ENCODE assay signal across 25 cellular contexts in the genomic region with DNA sequence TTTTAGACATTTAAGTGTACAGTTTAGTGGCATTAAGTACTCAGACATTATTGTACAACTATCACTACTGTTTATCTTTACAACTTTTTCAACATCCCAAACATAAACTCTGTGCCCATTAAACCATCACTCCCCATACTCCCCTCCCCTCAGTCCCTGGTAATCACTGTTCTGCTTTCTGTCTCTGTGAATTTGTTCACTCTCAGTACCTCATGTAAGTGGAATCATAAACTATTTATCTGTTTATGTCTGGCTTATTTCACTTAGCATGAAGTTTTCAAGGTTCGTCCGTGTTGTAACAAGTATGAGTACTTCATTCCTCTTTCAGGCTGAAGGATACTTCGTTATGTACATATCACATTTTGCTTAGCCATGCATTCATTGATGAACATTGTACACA. TPM values are rescaled to one million over a fixed set of nuclear protein-coding genes. Genes with fewer than 3 reads are reported as not detected.
DNase-seq lines count a peak whose midpoint lies in the region; FAIRE-seq and TF ChIP-seq lines count a peak whose summit lies in the region.
"Had no signal": no experiment of that assay in that cellular context is flagged by ENCODE, and none has a peak within 500 bp of the region (broad histone marks: within the 10 kb centered on the region; RNA-seq: fewer than 3 reads in every experiment).

No MANE protein-coding gene starts in this region.

- no peak overlapping the region for H2AFZ ChIP-seq in mesenchymal stem cell (ENCODE audit: low read depth, low read length)

- no peak overlapping the region for H3K4ac ChIP-seq in mesenchymal stem cell (ENCODE audit: low read depth in 1 of 2, low read length in 2 of 2)

- H2AK5ac ChIP-seq in mesenchymal stem cell (ENCODE audit: low read length, severe bottlenecking): no peak overlapping the region

- H3K9me3 Mint-ChIP-seq in CD14-positive monocyte: no peaks in the 10 kb centered on the region
- H3K9me3 Mint-ChIP-seq: CD4-positive, alpha-beta memory T cell; CD4-positive, CD25-positive, alpha-beta regulatory T cell; CD8-positive, alpha-beta memory T cell had no signal

- no peak overlapping the region for H3K4me2 ChIP-seq in mesenchymal stem cell (ENCODE audit: low read length, poor library complexity, severe bottlenecking)
- H3K4me2 ChIP-seq: BLaER1 treated with 17β-estradiol and CSF1 and Interleukin-3, amounts not matched to agents 10 nM and 100 nM had no signal

- no peak overlapping the region for H3K9ac ChIP-seq in mesenchymal stem cell (ENCODE audit: low read length)
- H3K9ac ChIP-seq: BLaER1 treated with 17β-estradiol and CSF1 and Interleukin-3, amounts not matched to agents 10 nM and 100 nM had no signal

- H4K91ac ChIP-seq in mesenchymal stem cell (ENCODE audit: low read length): no peak overlapping the region

- no peaks in the 10 kb centered on the region for H3K4me1 ChIP-seq in mesenchymal stem cell (ENCODE audit: control insufficient read depth, insufficient read depth, low read depth, low read length)

- H2BK5ac ChIP-seq in mesenchymal stem cell (ENCODE audit: low read depth, low read length, poor library complexity, severe bottlenecking): no peak overlapping the region

- no peaks in the 10 kb centered on the region for H3K79me1 ChIP-seq in mesenchymal stem cell (replicated peaks; ENCODE audit: low read length, poor library complexity, severe bottlenecking)

- FAIRE-seq in endometrium (lab: Jason Lieb, UNC) (peak; percentile 94), GM19239 (lab: Jason Lieb, UNC) (no peak)
- FAIRE-seq: A204.1, D721Med, GM12878, GM12892, GM18507 had no signal

- H2BK12ac ChIP-seq in mesenchymal stem cell (ENCODE audit: low read length in 2 of 2): no peak overlapping the region

- peaks cover 61% of the 10 kb centered on the region for H3K4me1 Mint-ChIP-seq in CD14-positive monocyte
- H3K4me1 Mint-ChIP-seq: CD4-positive, alpha-beta memory T cell; CD4-positive, CD25-positive, alpha-beta regulatory T cell; CD8-positive, alpha-beta memory T cell had no signal

- H3K4me3 Mint-ChIP-seq in CD14-positive monocyte: no peak overlapping the region
- H3K4me3 Mint-ChIP-seq: B cell; CD4-positive, alpha-beta memory T cell; CD8-positive, alpha-beta memory T cell had no signal

- H2BK15ac ChIP-seq in mesenchymal stem cell (ENCODE audit: low read depth, poor library complexity, severe bottlenecking): no peak overlapping the region

- H3K9me3 ChIP-seq in mesenchymal stem cell (ENCODE audit: control insufficient read depth, low read length): no peaks in the 10 kb centered on the region
- H3K9me3 ChIP-seq: BLaER1 treated with 17β-estradiol and CSF1 and Interleukin-3, amounts not matched to agents 10 nM and 100 nM had no signal

- H3K36me3 Mint-ChIP-seq in CD14-positive monocyte: peaks cover 32 to 33% of the 10 kb centered on the region in 2 donors
- H3K36me3 Mint-ChIP-seq: CD4-positive, alpha-beta memory T cell; CD8-positive, alpha-beta memory T cell had no signal

- whole genome bisulfite sequencing in mesenchymal stem cell: 25% methylated on average over 2 of the region's 3 CpGs

- H3K27me3 ChIP-seq in mesenchymal stem cell (ENCODE audit: control insufficient read depth in 1 of 2, insufficient read depth in 1 of 2, low read length in 2 of 2): peaks cover 40 to 66% of the 10 kb centered on the region in 2 experiments
- H3K27me3 ChIP-seq: BLaER1 treated with 17β-estradiol and CSF1 and Interleukin-3, amounts not matched to agents 10 nM and 100 nM had no signal

- H3K27ac ChIP-seq in mesenchymal stem cell (ENCODE audit: low read length, poor library complexity, severe bottlenecking): no peak overlapping the region
- H3K27ac ChIP-seq: BLaER1 treated with 17β-estradiol and CSF1 and Interleukin-3, amounts not matched to agents 10 nM and 100 nM; C4-2B had no signal

- no peak overlapping the region for H3K14ac ChIP-seq in mesenchymal stem cell (ENCODE audit: low read length in 2 of 2)

- H3K18ac ChIP-seq in mesenchymal stem cell (ENCODE audit: low read depth in 1 of 2, low read length in 2 of 2): no peak overlapping the region

- peak overlapping the region in 4 of 7 donors; percentile 19 to 53 (median 27) for H3K27ac Mint-ChIP-seq in CD14-positive monocyte
- H3K27ac Mint-ChIP-seq: B cell; CD4-positive, alpha-beta memory T cell; CD4-positive, CD25-positive, alpha-beta regulatory T cell; CD8-positive, alpha-beta memory T cell had no signal

- no peaks in the 10 kb centered on the region for H3K27me3 Mint-ChIP-seq in CD14-positive monocyte (ENCODE audit: low read depth in 3 of 3)

- DNase-seq in CD14-positive monocyte (ENCODE audit: low spot score): no peak
- DNase-seq in mesenchymal stem cell: peak; percentile 75
- no peak for DNase-seq in amniotic stem cell (lab: John Stamatoyannopoulos, UW)
- no peak for DNase-seq in stimulated activated CD4-positive, alpha-beta T cell treated with anti-CD3 and anti-CD28 coated beads, Interleukin-4, amount 100 ng/mL, for 24 hours
- DNase-seq in D341Med (ENCODE audit: low spot score): no peak
- DNase-seq in GM19239 (ENCODE audit: insufficient read length, low spot score): no peak
- DNase-seq: 8988T; AML-193; CD4-positive, alpha-beta memory T cell; CD4-positive, CD25-positive, alpha-beta regulatory T cell; CD8-positive, alpha-beta memory T cell; COR-L47; DND-41; EL; GDM1 had no signal

- no peak overlapping the region for H2BK120ac ChIP-seq in mesenchymal stem cell (ENCODE audit: low read depth, low read length)

- H3K4me3 ChIP-seq in mesenchymal stem cell (ENCODE audit: insufficient read depth in 1 of 2, low read depth in 1 of 2, low read length in 2 of 2): no peak overlapping the region
- H3K4me3 ChIP-seq: BLaER1 treated with 17β-estradiol and CSF1 and Interleukin-3, amounts not matched to agents 10 nM and 100 nM; GM12878 had no signal

- TF ChIP-seq CTCF in CD14-positive monocyte (IDR thresholded peaks at IDR 0.05): no peak

- intact Hi-C loops in CD14-positive monocyte (cut with micrococcal nuclease): no loop called here

- H4K8ac ChIP-seq in mesenchymal stem cell (ENCODE audit: low read length): no peak overlapping the region

- no peaks in the 10 kb centered on the region for H3K36me3 ChIP-seq in mesenchymal stem cell (ENCODE audit: control insufficient read depth in 1 of 2, insufficient read depth in 2 of 2, low read depth in 1 of 2, low read length in 2 of 2)
- H3K36me3 ChIP-seq: BLaER1 treated with 17β-estradiol and CSF1 and Interleukin-3, amounts not matched to agents 10 nM and 100 nM had no signal

- H3K23ac ChIP-seq in mesenchymal stem cell (ENCODE audit: low read length in 2 of 2): no peak overlapping the region

RNA-seq across cellular contexts. Expression of gene RUFY4, which starts 9.8 kb away (rescaled TPM):
- under 1 TPM; 0.65 to 0.68 TPM for polyA plus RNA-seq in CD14-positive monocyte
- polyA plus RNA-seq in mesenchymal stem cell (2013, experiment 1 of 2): 0.06 TPM
- polyA plus RNA-seq in mesenchymal stem cell (2013, experiment 2 of 2): not detected
- polyA plus RNA-seq: BJ; CD8-positive, alpha-beta memory T cell had no signal

RNA-seq across cellular contexts. Expression of gene TNS1, which starts 56.5 kb away (rescaled TPM):
- polyA plus RNA-seq in CD14-positive monocyte: 1 to 10 TPM in 1 of 2 donors, under 1 TPM in 1; 0.26 to 1.6 TPM
- polyA plus RNA-seq in mesenchymal stem cell (2013, experiment 1 of 2): 6.3 TPM
- polyA plus RNA-seq in mesenchymal stem cell (2013, experiment 2 of 2): 5.1 TPM
- polyA plus RNA-seq: CD4-positive, alpha-beta memory T cell; CD4-positive, CD25-positive, alpha-beta regulatory T cell; CD8-positive, alpha-beta memory T cell had no signal
